Comparison of ENCODE assay signal across 8 cellular contexts in genomic region chr1:12477936-12478611, GRCh38.
DNase-seq lines count a peak whose midpoint lies in the region; ATAC-seq lines count a peak whose summit lies in the region.

No MANE protein-coding gene starts in this region.

- peak overlapping the region; percentile 97 for H3K27ac Mint-ChIP-seq in activated naive CD8-positive, alpha-beta T cell treated with anti-CD3 and anti-CD28 coated beads for 36 hours

- H3K27ac ChIP-seq in right cardiac atrium (ENCODE audit: low read length): peak overlapping the region; percentile 90

- H3K4me1 ChIP-seq in right cardiac atrium (ENCODE audit: control insufficient read depth, insufficient read depth, low read length): peaks cover 49% of the 10 kb centered on the region
- peaks cover 60% of the 10 kb centered on the region for H3K4me1 ChIP-seq in skeletal muscle satellite cell (ENCODE audit: control insufficient read depth, insufficient read depth, low read length)

- DNase-seq in NOMO-1 (lab: John Stamatoyannopoulos, UW; ENCODE audit: unreplicated experiment in 2 of 2) (peak; percentile 5 to 6), NOMO-1 treated with dmso at 0.1 percent for 144 hours (lab: John Stamatoyannopoulos, UW; ENCODE audit: unreplicated experiment) (no peak), NCI-H2081 treated with DMSO at 0.1 percent for 48 hours (lab: John Stamatoyannopoulos, UW) (peak; percentile 86), right cardiac atrium (peak; percentile 82 to 95 (median 92)), NCI-H524 treated with DMSO at 0.1 percent for 48 hours (lab: John Stamatoyannopoulos, UW) (no peak), GM19240 (ENCODE audit: insufficient read length, low spot score) (no peak)
- peak; percentile 55 for DNase-seq in activated naive CD8-positive, alpha-beta T cell treated with anti-CD3 and anti-CD28 coated beads for 36 hours

- H3K27me3 Mint-ChIP-seq in activated naive CD8-positive, alpha-beta T cell treated with anti-CD3 and anti-CD28 coated beads for 36 hours: no peaks in the 10 kb centered on the region

- WGBS in right cardiac atrium: 8% methylated on average over 19 of the region's 19 CpGs

- peak; percentile 86 for ATAC-seq in right cardiac atrium

- peaks cover 91% of the 10 kb centered on the region for H3K4me1 Mint-ChIP-seq in activated naive CD8-positive, alpha-beta T cell treated with anti-CD3 and anti-CD28 coated beads for 36 hours

- H3K36me3 Mint-ChIP-seq in activated naive CD8-positive, alpha-beta T cell treated with anti-CD3 and anti-CD28 coated beads for 36 hours: peaks cover 72% of the 10 kb centered on the region

- peak overlapping the region; percentile 47 for H3K4me3 Mint-ChIP-seq in activated naive CD8-positive, alpha-beta T cell treated with anti-CD3 and anti-CD28 coated beads for 36 hours

- peaks cover 17% of the 10 kb centered on the region for H3K36me3 ChIP-seq in skeletal muscle satellite cell (ENCODE audit: insufficient read depth, low read length)

- peaks cover 8% of the 10 kb centered on the region for H3K9me3 Mint-ChIP-seq in activated naive CD8-positive, alpha-beta T cell treated with anti-CD3 and anti-CD28 coated beads for 36 hours

- H3K4me2 ChIP-seq in skeletal muscle satellite cell (ENCODE audit: low read length): peak overlapping the region; percentile 64

- no peak overlapping the region for H3K4me3 ChIP-seq in right cardiac atrium (ENCODE audit: low read length)
- H3K4me3 ChIP-seq in skeletal muscle satellite cell (ENCODE audit: low read length): peak overlapping the region; percentile 12

- intact Hi-C loops in right cardiac atrium (cut with DNase I): loop anchor here in 2 of 4 donors (10.0 kb wide), 2 partner anchors 137 to 143 kb away; partner anchors contain the start of gene DHRS3 (in 1 of the 2)

- H3K9me3 ChIP-seq in right cardiac atrium (ENCODE audit: control insufficient read depth, low read length) (no peaks in the 10 kb centered on the region), skeletal muscle satellite cell (replicated peaks; ENCODE audit: low read length) (no peaks in the 10 kb centered on the region)

- peak overlapping the region; percentile 32 for H3K9ac ChIP-seq in skeletal muscle satellite cell (ENCODE audit: low read depth, low read length)

- H3K27me3 ChIP-seq in right cardiac atrium (ENCODE audit: control insufficient read depth, insufficient read depth): no peaks in the 10 kb centered on the region
- no peaks in the 10 kb centered on the region for H3K27me3 ChIP-seq in skeletal muscle satellite cell (ENCODE audit: control insufficient read depth, insufficient read depth, low read length)

Comparison
In these comparisons a context has a peak if more than half of its experiments do, and no peak if none do; other contexts are left out.
1. DNase-seq: peak in NOMO-1 (2 of 2), NCI-H2081 treated with DMSO at 0.1 percent for 48 hours (single experiment), activated naive CD8-positive, alpha-beta T cell treated with anti-CD3 and anti-CD28 coated beads for 36 hours (single experiment) and right cardiac atrium (3 of 3); none in NOMO-1 treated with dmso at 0.1 percent for 144 hours (single experiment), NCI-H524 treated with DMSO at 0.1 percent for 48 hours (single experiment) and GM19240 (single experiment).